1 cellular context compared by ENCODE assay signal in the genomic region with DNA sequence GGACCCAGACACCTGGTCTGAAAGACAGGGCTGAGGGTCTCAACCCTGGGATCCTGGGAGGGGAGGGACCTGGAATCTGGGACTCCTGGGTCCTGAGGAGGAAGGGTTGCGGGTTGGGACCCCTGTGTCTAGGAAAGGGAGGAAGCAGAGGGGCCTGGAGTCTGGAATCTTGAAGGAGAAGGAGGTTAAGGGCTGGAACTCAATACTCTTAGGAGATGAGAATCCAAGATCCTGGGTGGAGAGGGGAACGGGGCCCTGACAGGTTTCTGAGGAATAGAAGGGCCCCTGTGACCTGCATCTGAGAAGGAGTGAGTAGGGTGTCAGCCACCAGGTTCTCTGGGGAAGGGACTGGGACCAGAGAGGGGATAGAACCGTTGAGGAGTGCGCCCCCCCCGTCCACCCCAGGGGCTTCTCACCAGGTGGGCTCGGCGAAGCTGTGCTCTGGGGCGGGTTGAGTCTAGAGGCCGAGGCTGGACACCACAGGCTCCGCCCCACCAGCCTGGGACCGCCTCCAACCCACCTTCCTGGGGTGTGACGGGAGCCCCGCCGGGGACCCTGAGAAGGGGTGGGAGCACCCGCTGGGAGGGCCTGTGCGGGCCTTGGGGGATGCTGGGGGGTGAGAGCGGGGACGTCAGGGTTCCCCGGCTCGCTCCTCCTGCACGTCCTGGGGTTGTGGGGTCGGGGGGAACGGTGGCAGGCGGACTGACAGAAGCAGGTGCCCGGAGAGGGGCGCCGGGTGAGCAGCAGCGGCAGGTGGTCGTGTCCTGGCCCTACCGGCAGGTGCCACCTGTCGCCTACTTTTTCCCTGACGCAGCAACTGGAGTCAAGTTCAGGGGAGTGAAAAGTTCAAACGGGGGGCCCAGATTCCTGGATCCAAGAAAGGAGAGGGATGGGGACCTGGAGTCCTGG.
TF ChIP-seq lines count a peak whose summit lies in the region.

A gene with protein sequence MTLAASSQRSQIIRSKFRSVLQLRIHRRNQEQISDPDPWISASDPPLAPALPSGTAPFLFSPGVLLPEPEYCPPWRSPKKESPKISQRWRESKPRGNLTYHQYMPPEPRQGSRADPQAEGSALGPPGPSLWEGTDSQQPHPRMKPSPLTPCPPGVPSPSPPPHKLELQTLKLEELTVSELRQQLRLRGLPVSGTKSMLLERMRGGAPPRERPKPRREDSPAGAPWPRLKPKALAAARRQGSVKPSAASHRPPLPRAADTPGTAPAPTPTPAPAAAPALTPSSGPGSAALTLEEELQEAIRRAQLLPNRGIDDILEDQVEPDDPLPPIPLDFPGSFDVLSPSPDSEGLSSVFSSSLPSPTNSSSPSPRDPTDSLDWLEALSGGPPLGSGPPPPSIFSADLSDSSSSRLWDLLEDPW (minus strand): TSS at position 463 of the 909 bp plus-strand sequence. CDS start 694 bp downstream, outside the sequence.

TF ChIP-seq in liver, 16 proteins besides CTCF, POLR2A, EP300 and RAD21 (continued from another document):
- TF ChIP-seq, protein P1, sequence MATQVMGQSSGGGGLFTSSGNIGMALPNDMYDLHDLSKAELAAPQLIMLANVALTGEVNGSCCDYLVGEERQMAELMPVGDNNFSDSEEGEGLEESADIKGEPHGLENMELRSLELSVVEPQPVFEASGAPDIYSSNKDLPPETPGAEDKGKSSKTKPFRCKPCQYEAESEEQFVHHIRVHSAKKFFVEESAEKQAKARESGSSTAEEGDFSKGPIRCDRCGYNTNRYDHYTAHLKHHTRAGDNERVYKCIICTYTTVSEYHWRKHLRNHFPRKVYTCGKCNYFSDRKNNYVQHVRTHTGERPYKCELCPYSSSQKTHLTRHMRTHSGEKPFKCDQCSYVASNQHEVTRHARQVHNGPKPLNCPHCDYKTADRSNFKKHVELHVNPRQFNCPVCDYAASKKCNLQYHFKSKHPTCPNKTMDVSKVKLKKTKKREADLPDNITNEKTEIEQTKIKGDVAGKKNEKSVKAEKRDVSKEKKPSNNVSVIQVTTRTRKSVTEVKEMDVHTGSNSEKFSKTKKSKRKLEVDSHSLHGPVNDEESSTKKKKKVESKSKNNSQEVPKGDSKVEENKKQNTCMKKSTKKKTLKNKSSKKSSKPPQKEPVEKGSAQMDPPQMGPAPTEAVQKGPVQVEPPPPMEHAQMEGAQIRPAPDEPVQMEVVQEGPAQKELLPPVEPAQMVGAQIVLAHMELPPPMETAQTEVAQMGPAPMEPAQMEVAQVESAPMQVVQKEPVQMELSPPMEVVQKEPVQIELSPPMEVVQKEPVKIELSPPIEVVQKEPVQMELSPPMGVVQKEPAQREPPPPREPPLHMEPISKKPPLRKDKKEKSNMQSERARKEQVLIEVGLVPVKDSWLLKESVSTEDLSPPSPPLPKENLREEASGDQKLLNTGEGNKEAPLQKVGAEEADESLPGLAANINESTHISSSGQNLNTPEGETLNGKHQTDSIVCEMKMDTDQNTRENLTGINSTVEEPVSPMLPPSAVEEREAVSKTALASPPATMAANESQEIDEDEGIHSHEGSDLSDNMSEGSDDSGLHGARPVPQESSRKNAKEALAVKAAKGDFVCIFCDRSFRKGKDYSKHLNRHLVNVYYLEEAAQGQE (IDR thresholded peaks at IDR 0.05), result no peak
- no peak for TF ChIP-seq EGR1 (IDR thresholded peaks at IDR 0.05; ENCODE audit: low read depth in 2 of 2)
